Comparison of ENCODE assay signal across 8 cellular contexts in genomic region chr10:73886085-73886529, GRCh38. TPM values are rescaled to one million over a fixed set of nuclear protein-coding genes. Genes with fewer than 3 reads are reported as not detected.
A peak's percentile ranks its signal among the peaks of the same experiment; 100 is the strongest.
DNase-seq lines count a peak whose midpoint lies in the region; TF ChIP-seq lines count a peak whose summit lies in the region.

No MANE protein-coding gene starts in this region.

- TF ChIP-seq CTCF in DOHH2 (IDR thresholded peaks at IDR 0.05; ENCODE audit: low read depth, low read length, poor library complexity, severe bottlenecking): peak; percentile 89
- peak; percentile 71 for TF ChIP-seq CTCF in WI38 (IDR thresholded peaks at IDR 0.05; ENCODE audit: low read depth, low read length)
- TF ChIP-seq CTCF in cardiac fibroblast (IDR thresholded peaks at IDR 0.05; ENCODE audit: low read depth, low read length): peak; percentile 82
- peak; percentile 87 for TF ChIP-seq CTCF in kidney epithelial cell (IDR thresholded peaks at IDR 0.05; ENCODE audit: insufficient read depth, low read length, poor library complexity, severe bottlenecking)

- no peak overlapping the region for H3K27ac ChIP-seq in DOHH2 (ENCODE audit: low read depth, low read length)

- H3K36me3 ChIP-seq in DOHH2 (ENCODE audit: control insufficient read depth, low read length) (no peaks in the 10 kb centered on the region), kidney epithelial cell (ENCODE audit: control insufficient read depth, insufficient read depth, low read length) (no peaks in the 10 kb centered on the region)

- peaks cover 3% of the 10 kb centered on the region; the same call in 1 of the 2 replicates for H3K4me1 ChIP-seq in DOHH2 (ENCODE audit: control insufficient read depth, low read length)

- H3K9me2 ChIP-seq in DOHH2 (replicated peaks; ENCODE audit: control insufficient read depth, low read length): no peaks in the 10 kb centered on the region

- H3K79me2 ChIP-seq in DOHH2 (ENCODE audit: control insufficient read depth, low read length): no peaks in the 10 kb centered on the region

- H3F3A ChIP-seq in DOHH2 (ENCODE audit: control insufficient read depth, insufficient read depth): 0 out of 2 replicates have a peak, but pooled peaks cover 2% of the 10 kb centered on the region

- peak; percentile 24 for DNase-seq in GOT3 (lab: John Stamatoyannopoulos, UW)
- peak; percentile 52 for DNase-seq in NCI-H146 treated with DMSO at 0.1 percent for 48 hours (lab: John Stamatoyannopoulos, UW; ENCODE audit: unreplicated experiment)
- peak; percentile 87 to 88 for DNase-seq in cardiac fibroblast (ENCODE audit: low read depth in 2 of 2)
- DNase-seq in kidney epithelial cell (ENCODE audit: low read depth): no peak
- peak; percentile 38 to 39 for DNase-seq in stimulated activated CD4-positive, alpha-beta T cell treated with anti-CD3 and anti-CD28 coated beads, Interleukin-15, amount 100 ng/mL, for 1 hour (ENCODE audit: low read depth in 1 of 2, low spot score in 1 of 2)
- DNase-seq in NCI-H1048 (lab: John Stamatoyannopoulos, UW): no peak

- no peak overlapping the region for H3K4me3 ChIP-seq in DOHH2 (ENCODE audit: low read length)
- H3K4me3 ChIP-seq in WI38 (ENCODE audit: low read depth, low read length): no peak overlapping the region
- H3K4me3 ChIP-seq in cardiac fibroblast (replicated peaks in 1 of 2; ENCODE audit: low read depth in 2 of 2, low read length in 2 of 2): no peak overlapping the region
- H3K4me3 ChIP-seq in kidney epithelial cell (ENCODE audit: low read depth, low read length): no peak overlapping the region

- no peaks in the 10 kb centered on the region for H3K27me3 ChIP-seq in DOHH2 (ENCODE audit: control insufficient read depth, low read length)
- H3K27me3 ChIP-seq in kidney epithelial cell (ENCODE audit: control insufficient read depth, insufficient read depth, low read length): no peaks in the 10 kb centered on the region

- H3K9me3 ChIP-seq in DOHH2 (ENCODE audit: control insufficient read depth, insufficient read depth, low read length): no peaks in the 10 kb centered on the region

- H3K4me2 ChIP-seq in DOHH2 (ENCODE audit: low read length): no peak overlapping the region

- H4K20me1 ChIP-seq in DOHH2 (ENCODE audit: control insufficient read depth, insufficient read depth, low read depth, low read length): no peaks in the 10 kb centered on the region

RNA-seq across cellular contexts. Expression of gene CAMK2G, which starts 11.8 kb away (rescaled TPM):
- total RNA-seq in kidney epithelial cell: 12.7 and 18.8 TPM in 2 replicates

RNA-seq across cellular contexts. Expression of gene PLAU, which starts 24.8 kb away (rescaled TPM):
- 709 and 758 TPM in 2 replicates for total RNA-seq in kidney epithelial cell

Comparison
In these comparisons a context has a peak if more than half of its experiments do, and no peak if none do; other contexts are left out.
1. DNase-seq: peak in GOT3 (single experiment), NCI-H146 treated with DMSO at 0.1 percent for 48 hours (single experiment), cardiac fibroblast (2 of 2) and stimulated activated CD4-positive, alpha-beta T cell treated with anti-CD3 and anti-CD28 coated beads, Interleukin-15, amount 100 ng/mL, for 1 hour (2 of 2); none in kidney epithelial cell (single experiment) and NCI-H1048 (single experiment).
2. Peak in every context shown above with its lines, with median percentiles within 50 percentile points of each other: CTCF ChIP-seq.